Comparison of ENCODE assay signal across 8 cellular contexts in genomic region chr4:2794707-2795557, GRCh38. TPM values are rescaled to one million over a fixed set of nuclear protein-coding genes. Genes with fewer than 3 reads are reported as not detected.
A peak's percentile ranks its signal among the peaks of the same experiment; 100 is the strongest.
DNase-seq lines count a peak whose midpoint lies in the region; ATAC-seq lines count a peak whose summit lies in the region.

No MANE protein-coding gene starts in this region.

- DNase-seq in activated CD4-positive, CD25-positive, alpha-beta regulatory T cell treated with anti-CD3 and anti-CD28 coated beads, Interleukin-2, amount 50 U/mL, for 72 hours = peak; percentile 26
- no peak for DNase-seq in activated CD4-positive, CD25-positive, alpha-beta regulatory T cell (lab: John Stamatoyannopoulos, UW)
- no peak for DNase-seq in activated naive CD8-positive, alpha-beta T cell treated with anti-CD3 and anti-CD28 coated beads for 36 hours
- DNase-seq in iris pigment epithelial cell (ENCODE audit: low read depth) = peak; percentile 80
- DNase-seq in NCI-H526 (lab: John Stamatoyannopoulos, UW) = no peak

- H3K9me3 ChIP-seq in stomach smooth muscle (ENCODE audit: control insufficient read depth in 2 of 2, low read length in 2 of 2) = no peaks in the 10 kb centered on the region

- no peaks in the 10 kb centered on the region for H3K27me3 Mint-ChIP-seq in activated naive CD8-positive, alpha-beta T cell treated with anti-CD3 and anti-CD28 coated beads for 36 hours

- H3K4me1 ChIP-seq in stomach smooth muscle (ENCODE audit: control insufficient read depth, insufficient read depth, low read length) = peaks cover 69% of the 10 kb centered on the region

- no peaks in the 10 kb centered on the region for H3K9me3 Mint-ChIP-seq in activated naive CD8-positive, alpha-beta T cell treated with anti-CD3 and anti-CD28 coated beads for 36 hours

- ATAC-seq in GM21367 (IDR thresholded peaks at IDR 0.05; ENCODE audit: unreplicated experiment) = no peak
- ATAC-seq in GM18870 (IDR thresholded peaks at IDR 0.05; ENCODE audit: unreplicated experiment) = no peak

- H3K36me3 Mint-ChIP-seq in activated naive CD8-positive, alpha-beta T cell treated with anti-CD3 and anti-CD28 coated beads for 36 hours = peaks cover 2% of the 10 kb centered on the region

- H3K9ac ChIP-seq in stomach smooth muscle (ENCODE audit: low read length in 2 of 2) = peak overlapping the region in 1 of 2 donors; percentile 42

- H3K4me3 Mint-ChIP-seq in activated naive CD8-positive, alpha-beta T cell treated with anti-CD3 and anti-CD28 coated beads for 36 hours = peak overlapping the region; percentile 89

- H3K36me3 ChIP-seq in stomach smooth muscle (ENCODE audit: control insufficient read depth in 2 of 2, insufficient read depth in 2 of 2, low read length in 2 of 2) = no peaks in the 10 kb centered on the region

- H3K27me3 ChIP-seq in stomach smooth muscle (ENCODE audit: control insufficient read depth in 1 of 2, insufficient read depth in 2 of 2, low read length in 2 of 2) = no peaks in the 10 kb centered on the region

- H3K4me1 Mint-ChIP-seq in activated naive CD8-positive, alpha-beta T cell treated with anti-CD3 and anti-CD28 coated beads for 36 hours = peaks cover 54% of the 10 kb centered on the region

- H3K4me3 ChIP-seq in stomach smooth muscle (ENCODE audit: low read length in 2 of 2) = peak overlapping the region in 1 of 2 donors; percentile 74

- peak overlapping the region; percentile 37 for H3K27ac ChIP-seq in stomach smooth muscle (ENCODE audit: low read length)

- H3K27ac Mint-ChIP-seq in activated naive CD8-positive, alpha-beta T cell treated with anti-CD3 and anti-CD28 coated beads for 36 hours = no peak overlapping the region

RNA-seq across cellular contexts. Expression of gene SH3BP2, which starts 2.0 kb away (rescaled TPM):
- total RNA-seq in activated naive CD8-positive, alpha-beta T cell treated with anti-CD3 and anti-CD28 coated beads for 36 hours = 10 to 100 TPM; 72.2 to 74.1 TPM

RNA-seq across cellular contexts. Expression of gene TNIP2, which starts 38.8 kb away (rescaled TPM):
- 10 to 100 TPM; 50.0 to 50.3 TPM for total RNA-seq in activated naive CD8-positive, alpha-beta T cell treated with anti-CD3 and anti-CD28 coated beads for 36 hours

RNA-seq across cellular contexts. Expression of gene ADD1, which starts 48.7 kb away (rescaled TPM):
- 100 to 1,000 TPM; 136 TPM for total RNA-seq in activated naive CD8-positive, alpha-beta T cell treated with anti-CD3 and anti-CD28 coated beads for 36 hours

Comparison
In these comparisons a context has a peak if more than half of its experiments do, and no peak if none do; other contexts are left out.
1. DNase-seq: peak in activated CD4-positive, CD25-positive, alpha-beta regulatory T cell treated with anti-CD3 and anti-CD28 coated beads, Interleukin-2, amount 50 U/mL, for 72 hours (single experiment) and iris pigment epithelial cell (single experiment); none in activated CD4-positive, CD25-positive, alpha-beta regulatory T cell (0 of 4), activated naive CD8-positive, alpha-beta T cell treated with anti-CD3 and anti-CD28 coated beads for 36 hours (single experiment) and NCI-H526 (0 of 2).